ENCODE assay signal across 11 cellular contexts in the genomic region with DNA sequence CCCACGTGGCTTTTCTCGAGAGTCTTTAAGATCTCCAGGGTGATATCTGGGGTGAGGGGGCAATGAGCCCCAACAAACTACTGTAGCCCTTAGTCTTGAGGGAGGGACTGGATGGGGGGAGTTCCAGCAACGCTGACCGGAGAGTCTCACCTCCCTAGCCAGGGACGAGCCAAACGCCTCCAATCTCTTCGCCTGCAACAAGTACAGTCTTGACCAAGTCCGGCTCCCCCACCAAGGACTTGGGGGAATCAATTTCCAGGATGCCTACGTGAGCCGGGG. TPM values are rescaled to one million over a fixed set of nuclear protein-coding genes. Genes with fewer than 3 reads are reported as not detected.
DNase-seq lines count a peak whose midpoint lies in the region; ATAC-seq, FAIRE-seq and TF ChIP-seq lines count a peak whose summit lies in the region.
"Had no signal": no experiment of that assay in that cellular context is flagged by ENCODE, and none has a peak within 500 bp of the region (broad histone marks: within the 10 kb centered on the region; RNA-seq: fewer than 3 reads in every experiment).

No MANE protein-coding gene starts in this region.

- H3K4me3 ChIP-seq in mucosa of stomach (ENCODE audit: low read length) (peak overlapping the region; percentile 4), tibial artery (peak overlapping the region; percentile 58 to 71), OCI-LY7 (ENCODE audit: low read depth, low read length, poor library complexity, severe bottlenecking) (no peak overlapping the region)

- no peak for FAIRE-seq in HTR-8/SVneo (lab: Jason Lieb, UNC)
- FAIRE-seq: islet of Langerhans had no signal

- H4K20me1 ChIP-seq in OCI-LY7 (ENCODE audit: insufficient read depth, low read length) = no peaks in the 10 kb centered on the region

- H3K79me2 ChIP-seq in OCI-LY7 (ENCODE audit: insufficient read depth, low read depth, low read length) = no peaks in the 10 kb centered on the region

- ATAC-seq in HG02642 (IDR thresholded peaks at IDR 0.05; ENCODE audit: poor library complexity, unreplicated experiment) = no peak

- no peaks in the 10 kb centered on the region for H3K9me2 ChIP-seq in OCI-LY7 (ENCODE audit: insufficient read depth, low read length)

- H3K4me1 ChIP-seq in mucosa of stomach (ENCODE audit: control insufficient read depth, insufficient read depth, low read length) (no peaks in the 10 kb centered on the region), tibial artery (peaks cover 4 to 75% (median 48%) of the 10 kb centered on the region in 4 donors), OCI-LY7 (ENCODE audit: insufficient read depth, low read length, poor library complexity, severe bottlenecking) (peaks cover 48% of the 10 kb centered on the region)

- no TSS peak for BruUV-seq in OCI-LY7 (replicated peaks; lab: Mats Ljungman, UMichigan)

- no peak overlapping the region for H3K4me2 ChIP-seq in OCI-LY7 (ENCODE audit: low read length)

- H3K9me3 ChIP-seq in mucosa of stomach (ENCODE audit: control insufficient read depth, low read length) = no peaks in the 10 kb centered on the region
- H3K9me3 ChIP-seq in tibial artery = no peaks in the 10 kb centered on the region
- no peaks in the 10 kb centered on the region for H3K9me3 ChIP-seq in OCI-LY7 (ENCODE audit: low read length)

- H3K27me3 ChIP-seq in mucosa of stomach (ENCODE audit: control insufficient read depth, insufficient read depth, low read length) (peaks cover 55% of the 10 kb centered on the region), tibial artery (no peaks in the 10 kb centered on the region)

- H3K27ac ChIP-seq in RWPE1 = peak overlapping the region; percentile 93
- H3K27ac ChIP-seq in epithelial cell of prostate = peak overlapping the region; percentile 37
- peak overlapping the region; percentile 81 to 85 for H3K27ac ChIP-seq in tibial artery
- H3K27ac ChIP-seq in OCI-LY7 (ENCODE audit: low read depth, low read length, poor library complexity, severe bottlenecking) = no peak overlapping the region

- no peaks in the 10 kb centered on the region for H3K36me3 ChIP-seq in mucosa of stomach (ENCODE audit: control insufficient read depth, insufficient read depth, low read length)
- no peaks in the 10 kb centered on the region for H3K36me3 ChIP-seq in tibial artery
- H3K36me3 ChIP-seq in OCI-LY7 (ENCODE audit: insufficient read depth, low read length) = no peaks in the 10 kb centered on the region

- H2AFZ ChIP-seq in OCI-LY7 (ENCODE audit: low read length) = no peak overlapping the region

- intact Hi-C loops in tibial artery (cut with DNase I; ENCODE audit: low total_unique reads) = no loop called here
- intact Hi-C loops in OCI-LY7 (cut with micrococcal nuclease; ENCODE audit: unreplicated experiment) = no loop called here

- POLR2A ChIA-PET in RWPE1 (lab: Yijun Ruan, JAX; ENCODE audit: low non-redundant PET) = no interaction called here
- POLR2A ChIA-PET in OCI-LY7 (lab: Charles Lee) = no interaction called here

- peak overlapping the region; percentile 53 for H3K9ac ChIP-seq in mucosa of stomach (ENCODE audit: low read length)

- CTCF ChIA-PET in RWPE1 (lab: Yijun Ruan, JAX) = interaction anchor here (0.8 to 1.0 kb wide), 2 partner anchors 17 to 18 kb away, joined by 3 to 4 read pairs; no protein-coding TSS in a partner anchor
- CTCF ChIA-PET in OCI-LY7 (lab: Charles Lee; ENCODE audit: unreplicated experiment) = no interaction called here

- TF ChIP-seq CTCF in RWPE1 (conservative IDR thresholded peaks at IDR 0.05; ENCODE audit: low read depth) (no peak), tibial artery (IDR thresholded peaks at IDR 0.05) (no peak), OCI-LY7 (conservative IDR thresholded peaks at IDR 0.05; ENCODE audit: low read length) (no peak)

- TF ChIP-seq POLR2A in erythroblast (IDR thresholded peaks at IDR 0.05; ENCODE audit: low read length) = no peak

- no peak for DNase-seq in RWPE1 (ENCODE audit: low spot score)
- DNase-seq in epithelial cell of prostate (ENCODE audit: low read depth, low spot score) = no peak
- no peak for DNase-seq in tibial artery
- no peak for DNase-seq in erythroblast (lab: John Stamatoyannopoulos, UW)
- DNase-seq in OCI-LY7 (ENCODE audit: low spot score) = no peak
- DNase-seq in HTR-8/SVneo (ENCODE audit: insufficient read length, low spot score) = no peak
- DNase-seq: activated CD4-positive, CD25-positive, alpha-beta regulatory T cell; stimulated activated CD4-positive, alpha-beta T cell treated with anti-CD3 and anti-CD28 coated beads, Interleukin-4, amount 100 ng/mL, for 4 hours had no signal

RNA-seq across cellular contexts. Expression of a gene that starts 0.4 kb away (rescaled TPM):
- 0.09 TPM in 1 of 2 replicates, not detected in the other for total RNA-seq in OCI-LY7 (2014; rRNA removed; shearing (Covaris generic))
- 0.10 TPM in 1 of 2 replicates, not detected in the other for total RNA-seq in OCI-LY7 (2022)

RNA-seq across cellular contexts. Expression of a gene that starts 15.8 kb away (rescaled TPM):
- 1.0 and 1.5 TPM in 2 replicates for total RNA-seq in OCI-LY7 (2014; rRNA removed; shearing (Covaris generic))
- total RNA-seq in OCI-LY7 (2022) = 4.3 and 4.9 TPM in 2 replicates

RNA-seq across cellular contexts. Expression of a gene that starts 58.4 kb away (rescaled TPM):
- total RNA-seq in OCI-LY7 (2014; rRNA removed; shearing (Covaris generic)) = not detected in 2 replicates
- not detected in 2 replicates for total RNA-seq in OCI-LY7 (2022)
